20 cellular contexts compared by ENCODE assay signal in genomic region chr22:43163241-43163795, GRCh38. TPM values are rescaled to one million over a fixed set of nuclear protein-coding genes. Genes with fewer than 3 reads are reported as not detected.
A peak's percentile ranks its signal among the peaks of the same experiment; 100 is the strongest.
DNase-seq lines count a peak whose midpoint lies in the region; TF ChIP-seq lines count a peak whose summit lies in the region.
"Had no signal": no experiment of that assay in that cellular context is flagged by ENCODE, and none has a peak within 500 bp of the region (broad histone marks: within the 10 kb centered on the region; RNA-seq: fewer than 3 reads in every experiment).

No MANE protein-coding gene starts in this region.

- WGBS in esophagus, 2 donors: 58 to 67% methylated on average over 18 of the region's 18 CpGs

- H3K27ac Mint-ChIP-seq in IgD-negative memory B cell: peak overlapping the region in 2 of 3 donors; percentile 12 to 94

- no peaks in the 10 kb centered on the region for H3K9me3 Mint-ChIP-seq in IgD-negative memory B cell
- H3K9me3 Mint-ChIP-seq: activated T-cell treated with anti-CD3 and anti-CD28 coated beads, Interleukin-2, amount 50 U/mL, for 24 hours had no signal

- TF ChIP-seq CTCF in neutrophil (IDR thresholded peaks at IDR 0.05) (no peak), uterus (IDR thresholded peaks at IDR 0.05) (no peak), foreskin fibroblast (IDR thresholded peaks at IDR 0.05; ENCODE audit: low read depth, low read length) (no peak)

- peaks cover 4 to 39% of the 10 kb centered on the region in 2 donors for H3K36me3 ChIP-seq in esophagus (ENCODE audit: control insufficient read depth in 2 of 2, insufficient read depth in 2 of 2, low read length in 1 of 2)
- peaks cover 91% of the 10 kb centered on the region for H3K36me3 ChIP-seq in neutrophil
- no peaks in the 10 kb centered on the region for H3K36me3 ChIP-seq in uterus

- no peak for TF ChIP-seq POLR2A in uterus (IDR thresholded peaks at IDR 0.05)

- peaks cover 3% of the 10 kb centered on the region for H3K36me3 Mint-ChIP-seq in IgD-negative memory B cell

- DNase-seq in uterus: no peak
- DNase-seq in NCI-H2227 (lab: John Stamatoyannopoulos, UW; ENCODE audit: unreplicated experiment): no peak
- DNase-seq in foreskin fibroblast: no peak
- no peak for DNase-seq in HCEC 1CT
- DNase-seq: activated naive CD4-positive, alpha-beta T cell; activated T-cell treated with anti-CD3 and anti-CD28 coated beads, Interleukin-2, amount 50 U/mL, for 24 hours; amniotic stem cell; NCI-H1048; NCI-H1930; NCI-H2227 treated with DMSO at 0.1 percent for 48 hours; NCI-H774; retina; SHP77; stimulated activated CD4-positive, alpha-beta T cell treated with anti-CD3 and anti-CD28 coated beads, Interleukin-2, amount 100 ng/mL, for 48 hours had no signal

- H3K4me1 Mint-ChIP-seq in IgD-negative memory B cell: peaks cover 10 to 12% (median 12%) of the 10 kb centered on the region in 3 donors

- peaks cover 5% of the 10 kb centered on the region for H3K27me3 Mint-ChIP-seq in IgD-negative memory B cell
- H3K27me3 Mint-ChIP-seq: activated T-cell treated with anti-CD3 and anti-CD28 coated beads, Interleukin-2, amount 50 U/mL, for 24 hours had no signal

- H3K27ac ChIP-seq in esophagus (ENCODE audit: low read depth in 2 of 2, low read length in 1 of 2) (peak overlapping the region; percentile 71 to 89), neutrophil (peak overlapping the region; percentile 78), uterus (peak overlapping the region; percentile 29 to 46)
- H3K27ac ChIP-seq: foreskin keratinocyte had no signal

- H3K27me3 ChIP-seq in esophagus (ENCODE audit: control insufficient read depth in 1 of 2, insufficient read depth in 2 of 2, low read length in 2 of 2): no peaks in the 10 kb centered on the region
- no peaks in the 10 kb centered on the region for H3K27me3 ChIP-seq in neutrophil
- H3K27me3 ChIP-seq in uterus: no peaks in the 10 kb centered on the region
- H3K27me3 ChIP-seq: foreskin keratinocyte had no signal

- intact Hi-C loops in uterus (cut with DNase I; ENCODE audit: low total_unique reads): no loop called here

- H3K4me1 ChIP-seq in esophagus (ENCODE audit: control insufficient read depth in 2 of 2, insufficient read depth in 2 of 2, low read length in 1 of 2) (peaks cover 7 to 33% of the 10 kb centered on the region in 2 donors), neutrophil (ENCODE audit: control insufficient read depth in 1 of 2, insufficient read depth in 1 of 2, low read depth in 1 of 2, low read length in 1 of 2) (peaks cover 16 to 29% of the 10 kb centered on the region in 2 experiments), uterus (no peaks in the 10 kb centered on the region)
- H3K4me1 ChIP-seq: foreskin keratinocyte had no signal

- no peak overlapping the region for H3K4me3 ChIP-seq in esophagus (ENCODE audit: low read depth in 1 of 2, low read length in 2 of 2)
- no peak overlapping the region for H3K4me3 ChIP-seq in neutrophil (ENCODE audit: low read depth in 1 of 2, low read length in 1 of 2)
- no peak overlapping the region for H3K4me3 ChIP-seq in uterus
- no peak overlapping the region for H3K4me3 ChIP-seq in foreskin fibroblast (ENCODE audit: low read depth in 1 of 2, low read length in 2 of 2)
- H3K4me3 ChIP-seq: GM12878 had no signal

- H3K9me3 ChIP-seq in esophagus (ENCODE audit: control insufficient read depth in 2 of 2, insufficient read depth in 1 of 2, low read depth in 1 of 2, low read length in 1 of 2): no peaks in the 10 kb centered on the region
- no peaks in the 10 kb centered on the region for H3K9me3 ChIP-seq in neutrophil
- no peaks in the 10 kb centered on the region for H3K9me3 ChIP-seq in uterus

- peak overlapping the region in 1 of 4 donors; percentile 89 for H3K4me3 Mint-ChIP-seq in IgD-negative memory B cell
- H3K4me3 Mint-ChIP-seq: activated T-cell treated with anti-CD3 and anti-CD28 coated beads, Interleukin-2, amount 50 U/mL, for 24 hours had no signal

RNA-seq across cellular contexts. Expression of gene TSPO, which starts 12.0 kb away (rescaled TPM):
- 125 TPM for polyA plus RNA-seq in IgD-negative memory B cell
- polyA plus RNA-seq in esophagus: 100 to 1,000 TPM; 660 to 791 TPM
- 100 to 1,000 TPM in 2 of 4 donors, 10 to 100 TPM in 2; 73.7 to 267 (median 148) TPM for total RNA-seq in uterus

RNA-seq across cellular contexts. Expression of gene MCAT, which starts 20.1 kb away (rescaled TPM):
- polyA plus RNA-seq in IgD-negative memory B cell (10.2 TPM), esophagus (10 to 100 TPM; 10.2 to 16.6 TPM)
- total RNA-seq in uterus: 100 to 1,000 TPM in 1 of 4 donors, 10 to 100 TPM in 2, 1 to 10 TPM in 1; 7.6 to 102 (median 17.6) TPM

RNA-seq across cellular contexts. Expression of gene TTLL12, which starts 23.6 kb away (rescaled TPM):
- polyA plus RNA-seq in IgD-negative memory B cell: 20.0 TPM
- 10 to 100 TPM; 79.5 to 96.4 TPM for polyA plus RNA-seq in esophagus
- 10 to 100 TPM in 2 of 4 donors, 1 to 10 TPM in 2; 6.7 to 29.7 (median 17.3) TPM for total RNA-seq in uterus

RNA-seq across cellular contexts. Expression of gene BIK, which starts 52.8 kb away (rescaled TPM):
- polyA plus RNA-seq in IgD-negative memory B cell (9.7 TPM), esophagus (10 to 100 TPM; 11.4 to 18.5 TPM)
- under 1 TPM in 3 of 4 donors, not detected in 1; 0.49 to 0.77 (median 0.76) TPM for total RNA-seq in uterus
- total RNA-seq: cardiac septum had no signal
